13 cellular contexts compared by ENCODE assay signal in genomic region chr16:58114827-58115825, GRCh38. TPM values are rescaled to one million over a fixed set of nuclear protein-coding genes. Genes with fewer than 3 reads are reported as not detected.
A peak's percentile ranks its signal among the peaks of the same experiment; 100 is the strongest.
DNase-seq lines count a peak whose midpoint lies in the region; ATAC-seq and TF ChIP-seq lines count a peak whose summit lies in the region.
"Had no signal": no experiment of that assay in that cellular context is flagged by ENCODE, and none has a peak within 500 bp of the region (broad histone marks: within the 10 kb centered on the region; RNA-seq: fewer than 3 reads in every experiment).

No MANE protein-coding gene starts in this region.

- no peak overlapping the region for H3K27ac Mint-ChIP-seq in osteocyte (ENCODE audit: unreplicated experiment)
- H3K27ac Mint-ChIP-seq: activated B cell treated with CpG ODN at 0.5 μM for 24 hours had no signal

- no peak overlapping the region for H3K4me3 Mint-ChIP-seq in osteocyte (ENCODE audit: unreplicated experiment)
- H3K4me3 Mint-ChIP-seq: activated B cell treated with CpG ODN at 0.5 μM for 24 hours had no signal

- no peak for DNase-seq in left ventricle myocardium superior
- no peak for DNase-seq in left cardiac atrium
- no peak for DNase-seq in lower lobe of right lung
- DNase-seq in osteocyte (ENCODE audit: extremely low spot score, unreplicated experiment), result no peak
- DNase-seq: ACHN; activated B cell treated with CpG ODN at 0.5 μM for 24 hours; NCI-H69; stimulated activated CD4-positive, alpha-beta T cell treated with anti-CD3 and anti-CD28 coated beads, Interleukin-4, amount 100 ng/mL, for 24 hours had no signal

- H3K4me3 ChIP-seq in endocrine pancreas (ENCODE audit: control insufficient read depth, insufficient read depth, low read length), result no peak overlapping the region
- H3K4me3 ChIP-seq in lower lobe of right lung, result peak overlapping the region; percentile 27
- H3K4me3 ChIP-seq: ascending aorta had no signal

- H3K4me1 Mint-ChIP-seq in osteocyte (ENCODE audit: unreplicated experiment), result peaks cover 11% of the 10 kb centered on the region

- H3K9ac ChIP-seq in endocrine pancreas (ENCODE audit: control insufficient read depth, insufficient read depth, low read length), result peak overlapping the region; percentile 42

- peaks cover 27% of the 10 kb centered on the region for H3K36me3 Mint-ChIP-seq in osteocyte (ENCODE audit: unreplicated experiment)

- peak; percentile 36 for ATAC-seq in left ventricle myocardium superior
- no peak for ATAC-seq in left cardiac atrium
- peak; percentile 11 to 18 for ATAC-seq in lower lobe of right lung
- no peak for ATAC-seq in HG02798 (IDR thresholded peaks at IDR 0.05; ENCODE audit: poor library complexity, unreplicated experiment)
- no peak for ATAC-seq in GM21390 (IDR thresholded peaks at IDR 0.05; ENCODE audit: unreplicated experiment)
- no peak for ATAC-seq in GM18519 (IDR thresholded peaks at IDR 0.05; ENCODE audit: low FRiP score, unreplicated experiment)

- H3K27me3 ChIP-seq in endocrine pancreas (ENCODE audit: control insufficient read depth, insufficient read depth, low read length), result no peaks in the 10 kb centered on the region
- no peaks in the 10 kb centered on the region for H3K27me3 ChIP-seq in lower lobe of right lung (ENCODE audit: low read depth)
- H3K27me3 ChIP-seq: ascending aorta had no signal

- TF ChIP-seq CTCF in lower lobe of right lung (IDR thresholded peaks at IDR 0.05), result no peak
- TF ChIP-seq CTCF in osteocyte (IDR thresholded peaks at IDR 0.05), result no peak

- intact Hi-C loops in left ventricle myocardium superior (cut with micrococcal nuclease), result no loop called here
- intact Hi-C loops in left cardiac atrium (cut with DNase I), result no loop called here
- intact Hi-C loops in lower lobe of right lung (cut with DNase I), result no loop called here

- H3K36me3 ChIP-seq in endocrine pancreas (ENCODE audit: control insufficient read depth, insufficient read depth, low read length) (peaks cover 12% of the 10 kb centered on the region), lower lobe of right lung (peaks cover 52% of the 10 kb centered on the region)

- peaks cover 25% of the 10 kb centered on the region for H3K4me1 ChIP-seq in endocrine pancreas (ENCODE audit: control insufficient read depth, insufficient read depth, low read length)
- peaks cover 15% of the 10 kb centered on the region for H3K4me1 ChIP-seq in lower lobe of right lung

- H3K9me3 Mint-ChIP-seq in osteocyte (ENCODE audit: unreplicated experiment), result no peaks in the 10 kb centered on the region

- peak overlapping the region; percentile 51 for H3K27ac ChIP-seq in lower lobe of right lung
- H3K27ac ChIP-seq: ascending aorta had no signal

- H3K27me3 Mint-ChIP-seq in osteocyte (ENCODE audit: unreplicated experiment), result no peaks in the 10 kb centered on the region
- H3K27me3 Mint-ChIP-seq: activated B cell treated with CpG ODN at 0.5 μM for 24 hours had no signal

- H3K9me3 ChIP-seq in endocrine pancreas (ENCODE audit: control insufficient read depth, low read length) (no peaks in the 10 kb centered on the region), lower lobe of right lung (no peaks in the 10 kb centered on the region)
- H3K9me3 ChIP-seq: ascending aorta had no signal

RNA-seq across cellular contexts. Expression of gene CFAP20, which starts 14.1 kb away (rescaled TPM):
- total RNA-seq in left ventricle myocardium superior (37.2 TPM), left cardiac atrium (10 to 100 TPM; 31.6 to 32.0 TPM), lower lobe of right lung (21.7 TPM), osteocyte (28.7 TPM in 2 replicates)

Comparison
In these comparisons a context has a peak if more than half of its experiments do, and no peak if none do; other contexts are left out.
1. ATAC-seq: peak in left ventricle myocardium superior (single experiment) and lower lobe of right lung (2 of 2); none in left cardiac atrium (0 of 2), HG02798 (single experiment), GM21390 (single experiment) and GM18519 (single experiment).